18 cellular contexts compared by ENCODE assay signal in the genomic region with DNA sequence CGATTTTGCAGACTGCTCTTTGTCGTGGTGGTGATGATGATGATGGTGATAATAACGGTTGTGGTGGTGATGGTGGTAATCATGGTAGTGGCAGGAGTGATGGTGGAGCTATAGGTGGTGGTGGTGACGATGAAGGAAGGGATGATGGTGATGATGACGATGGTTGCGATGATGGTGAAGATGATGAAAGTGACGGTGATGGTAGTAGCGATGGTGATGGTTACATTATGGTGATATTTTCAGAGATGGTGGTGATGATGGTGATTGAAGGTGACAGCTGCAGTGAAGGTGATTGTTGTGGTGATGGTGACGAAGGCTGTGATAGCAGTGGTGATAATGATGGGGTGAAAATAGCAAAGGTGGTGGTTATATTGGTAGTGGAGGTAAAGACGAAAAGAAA. TPM values are rescaled to one million over a fixed set of nuclear protein-coding genes. Genes with fewer than 3 reads are reported as not detected.
DNase-seq lines count a peak whose midpoint lies in the region; ATAC-seq, FAIRE-seq and TF ChIP-seq lines count a peak whose summit lies in the region.
"Had no signal": no experiment of that assay in that cellular context is flagged by ENCODE, and none has a peak within 500 bp of the region (broad histone marks: within the 10 kb centered on the region; RNA-seq: fewer than 3 reads in every experiment).

No MANE protein-coding gene starts in this region.

- TF ChIP-seq CTCF in HEK293 (tag by site-specific recombination; IDR thresholded peaks at IDR 0.05) = no peak
- TF ChIP-seq CTCF in neutrophil (IDR thresholded peaks at IDR 0.05) = no peak

- no peak for TF ChIP-seq POLR2A in GM12891 (IDR thresholded peaks at IDR 0.05; ENCODE audit: low read depth, low read length)

- DNase-seq in GM12891 (ENCODE audit: insufficient read length, low spot score) = no peak
- peak in 1 of 2 donors; percentile 12 for DNase-seq in central memory CD8-positive, alpha-beta T cell (ENCODE audit: low spot score in 2 of 2)
- no peak for DNase-seq in OCI-M1 (lab: John Stamatoyannopoulos, UW)
- no peak for DNase-seq in stimulated activated naive CD4-positive, alpha-beta T cell (lab: John Stamatoyannopoulos, UW)
- DNase-seq in amniotic stem cell (lab: John Stamatoyannopoulos, UW) = no peak
- DNase-seq in stimulated activated CD4-positive, alpha-beta T cell treated with anti-CD3 and anti-CD28 coated beads, Interleukin-4, amount 100 ng/mL, for 1 hour = no peak
- DNase-seq: ACHN; BE2C; C1 segment of cervical spinal cord; CD4-positive, CD25-positive, alpha-beta regulatory T cell; DMS153; DMS79; GDM1; HCEC 1CT; HFFc6 had no signal

- H3K4me3 ChIP-seq in HEK293 (ENCODE audit: low read depth, low read length) (no peak overlapping the region), neutrophil (ENCODE audit: low read depth in 1 of 2, low read length in 1 of 2) (peak overlapping the region in 1 of 2 experiments; percentile 89)

- H3K9me3 Mint-ChIP-seq in central memory CD8-positive, alpha-beta T cell = no peaks in the 10 kb centered on the region
- H3K9me3 Mint-ChIP-seq: CD4-positive, CD25-positive, alpha-beta regulatory T cell; HFFc6 had no signal

- FAIRE-seq in GM12891 (lab: Jason Lieb, UNC) = peak; percentile 59
- FAIRE-seq: A204.1 had no signal

- no peak overlapping the region for H3K27ac Mint-ChIP-seq in central memory CD8-positive, alpha-beta T cell (ENCODE audit: low read depth)
- H3K27ac Mint-ChIP-seq: CD4-positive, CD25-positive, alpha-beta regulatory T cell; HFFc6 had no signal

- peaks cover 19% of the 10 kb centered on the region for H3K27me3 Mint-ChIP-seq in central memory CD8-positive, alpha-beta T cell

- H3K4me3 Mint-ChIP-seq in central memory CD8-positive, alpha-beta T cell = no peak overlapping the region
- H3K4me3 Mint-ChIP-seq: CD4-positive, CD25-positive, alpha-beta regulatory T cell; HFFc6 had no signal

- CTCF ChIA-PET in HEK293 (lab: Yijun Ruan, JAX) = interaction anchor here (0.5 to 0.7 kb wide), 3 partner anchors 12 to 74 kb away, joined by 3 to 5 read pairs (median 4); no protein-coding TSS in a partner anchor

- H3K9me3 ChIP-seq in HEK293 (ENCODE audit: control insufficient read depth, insufficient read depth, low read depth, low read length) (no peaks in the 10 kb centered on the region), neutrophil (no peaks in the 10 kb centered on the region)
- H3K9me3 ChIP-seq: BE2C had no signal

- no peaks in the 10 kb centered on the region for H3K36me3 Mint-ChIP-seq in central memory CD8-positive, alpha-beta T cell (ENCODE audit: insufficient read depth)
- H3K36me3 Mint-ChIP-seq: CD4-positive, CD25-positive, alpha-beta regulatory T cell had no signal

- peak; percentile 63 for ATAC-seq in central memory CD8-positive, alpha-beta T cell (replicated peaks; ENCODE audit: extremely low read depth, poor library complexity, severe bottlenecking)

- H3K36me3 ChIP-seq in HEK293 (ENCODE audit: control insufficient read depth in 2 of 2, insufficient read depth in 1 of 2, low read length in 2 of 2) (no peaks in the 10 kb centered on the region), neutrophil (peaks cover 2% of the 10 kb centered on the region)
- H3K36me3 ChIP-seq: BE2C had no signal

- H3K4me1 Mint-ChIP-seq in central memory CD8-positive, alpha-beta T cell = no peaks in the 10 kb centered on the region

- POLR2A ChIA-PET in HEK293 (lab: Yijun Ruan, JAX) = no interaction called here

- H3K4me1 ChIP-seq in HEK293 (ENCODE audit: control insufficient read depth, insufficient read depth, low read length) (no peaks in the 10 kb centered on the region), neutrophil (ENCODE audit: control insufficient read depth in 1 of 2, insufficient read depth in 1 of 2, low read depth in 1 of 2, low read length in 1 of 2) (peaks cover 43 to 55% of the 10 kb centered on the region in 2 experiments)
- H3K4me1 ChIP-seq: BE2C had no signal

- H3K27me3 ChIP-seq in neutrophil = no peaks in the 10 kb centered on the region

- no peak overlapping the region for H3K27ac ChIP-seq in HEK293 (ENCODE audit: extremely low read depth, low read depth, low read length)
- peak overlapping the region; percentile 100 for H3K27ac ChIP-seq in neutrophil

TF ChIP-seq in GM12891, 5 proteins besides CTCF, POLR2A, EP300 and RAD21:
- no peak for TF ChIP-seq POU2F2 (IDR thresholded peaks at IDR 0.05; ENCODE audit: low read depth, low read length)
- TF ChIP-seq TAF1 (IDR thresholded peaks at IDR 0.05; ENCODE audit: low read depth, low read length) = no peak
- no peak for TF ChIP-seq PAX5 (IDR thresholded peaks at IDR 0.05; ENCODE audit: insufficient read depth, low read length, severe bottlenecking)
- no peak for TF ChIP-seq SPI1 (IDR thresholded peaks at IDR 0.05; ENCODE audit: low read depth, low read length)
- no peak for TF ChIP-seq POLR2AphosphoS5 (IDR thresholded peaks at IDR 0.05; ENCODE audit: low read depth, low read length)

TF ChIP-seq in HEK293, 187 proteins besides CTCF, POLR2A, EP300 and RAD21:
- TF ChIP-seq ZNF776 (tag by site-specific recombination; IDR thresholded peaks at IDR 0.05; ENCODE audit: borderline replicate concordance) (peak; percentile 86; the same call in 1 of the 2 replicates), ZNF600 (tag by site-specific recombination; IDR thresholded peaks at IDR 0.05) (no peak)
- TF ChIP-seq, protein P1, sequence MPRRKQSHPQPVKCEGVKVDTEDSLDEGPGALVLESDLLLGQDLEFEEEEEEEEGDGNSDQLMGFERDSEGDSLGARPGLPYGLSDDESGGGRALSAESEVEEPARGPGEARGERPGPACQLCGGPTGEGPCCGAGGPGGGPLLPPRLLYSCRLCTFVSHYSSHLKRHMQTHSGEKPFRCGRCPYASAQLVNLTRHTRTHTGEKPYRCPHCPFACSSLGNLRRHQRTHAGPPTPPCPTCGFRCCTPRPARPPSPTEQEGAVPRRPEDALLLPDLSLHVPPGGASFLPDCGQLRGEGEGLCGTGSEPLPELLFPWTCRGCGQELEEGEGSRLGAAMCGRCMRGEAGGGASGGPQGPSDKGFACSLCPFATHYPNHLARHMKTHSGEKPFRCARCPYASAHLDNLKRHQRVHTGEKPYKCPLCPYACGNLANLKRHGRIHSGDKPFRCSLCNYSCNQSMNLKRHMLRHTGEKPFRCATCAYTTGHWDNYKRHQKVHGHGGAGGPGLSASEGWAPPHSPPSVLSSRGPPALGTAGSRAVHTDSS (tag by site-specific recombination; IDR thresholded peaks at IDR 0.05) = peak; percentile 91

RNA-seq across cellular contexts. Expression of a gene that starts 2.1 kb away (rescaled TPM):
- 0.15 TPM for polyA plus RNA-seq in GM12891 (2012; ENCODE audit: low read depth, missing spikeins)
- polyA plus RNA-seq: CD4-positive, CD25-positive, alpha-beta regulatory T cell had no signal

RNA-seq across cellular contexts. Expression of a gene that starts 13.1 kb away (rescaled TPM):
- polyA plus RNA-seq in GM12891 (2012; ENCODE audit: low read depth, missing spikeins) = 3.1 TPM
